Comparison of ENCODE assay signal across 23 cellular contexts in genomic region chr4:88830576-88830975, GRCh38.
"Had no signal": no experiment of that assay in that cellular context is flagged by ENCODE, and none has a peak within 500 bp of the region (broad histone marks: within the 10 kb centered on the region; RNA-seq: fewer than 3 reads in every experiment).

No MANE protein-coding gene starts in this region.

- H3K4me1 ChIP-seq: esophagus squamous epithelium, foreskin keratinocyte had no signal

- H3K36me3 ChIP-seq: cardiac muscle cell, esophagus squamous epithelium, lower lobe of right lung, pancreas, tibial artery had no signal

- H3K27me3 Mint-ChIP-seq: dendritic cell treated with granulocyte-macrophage colony-stimulating factor and Interleukin-4, amounts not matched to agents 40 ng/mL and 50 ng/mL, for 4 days; effector memory CD8-positive, alpha-beta T cell had no signal

- H3K9me3 Mint-ChIP-seq: dendritic cell treated with granulocyte-macrophage colony-stimulating factor and Interleukin-4, amounts not matched to agents 40 ng/mL and 50 ng/mL, for 4 days; effector memory CD8-positive, alpha-beta T cell; memory B cell; natural killer cell treated with Interleukin-12 subunit alpha and Interleukin-12 subunit beta and Interleukin-15 and Interleukin-18, amount 100 ng/mL, for 72 hours; stimulated activated effector memory CD8-positive, alpha-beta T cell treated with anti-CD3 and anti-CD28 coated beads, Interleukin-12 subunit alpha, Interleukin-12 subunit beta, amount 100 ng/mL, for 72 hours had no signal

- H3K27ac Mint-ChIP-seq: dendritic cell treated with granulocyte-macrophage colony-stimulating factor and Interleukin-4, amounts not matched to agents 40 ng/mL and 50 ng/mL, for 4 days; effector memory CD8-positive, alpha-beta T cell; memory B cell; natural killer cell treated with Interleukin-12 subunit alpha and Interleukin-12 subunit beta and Interleukin-15 and Interleukin-18, amount 100 ng/mL, for 72 hours; stimulated activated effector memory CD8-positive, alpha-beta T cell treated with anti-CD3 and anti-CD28 coated beads, Interleukin-12 subunit alpha, Interleukin-12 subunit beta, amount 100 ng/mL, for 72 hours had no signal

- ATAC-seq: effector memory CD8-positive, alpha-beta T cell; foreskin keratinocyte; left lobe of liver; lower lobe of right lung; natural killer cell treated with Interleukin-12 subunit alpha and Interleukin-12 subunit beta and Interleukin-15 and Interleukin-18, amount 100 ng/mL, for 72 hours; stimulated activated effector memory CD8-positive, alpha-beta T cell treated with anti-CD3 and anti-CD28 coated beads, Interleukin-12 subunit alpha, Interleukin-12 subunit beta, amount 100 ng/mL, for 72 hours; stimulated activated naive CD8-positive, alpha-beta T cell treated with anti-CD3 and anti-CD28 coated beads, Interleukin-15, Interleukin-2, amounts not matched to agents 100 U/mL and 50 U/mL, for 24 hours had no signal

- H3K27me3 ChIP-seq: cardiac muscle cell, esophagus squamous epithelium, foreskin keratinocyte, pancreas, tibial artery had no signal

- H3K4me1 Mint-ChIP-seq: memory B cell; stimulated activated effector memory CD8-positive, alpha-beta T cell treated with anti-CD3 and anti-CD28 coated beads, Interleukin-12 subunit alpha, Interleukin-12 subunit beta, amount 100 ng/mL, for 72 hours had no signal

- H3K36me3 Mint-ChIP-seq: memory B cell; natural killer cell treated with Interleukin-12 subunit alpha and Interleukin-12 subunit beta and Interleukin-15 and Interleukin-18, amount 100 ng/mL, for 72 hours; stimulated activated effector memory CD8-positive, alpha-beta T cell treated with anti-CD3 and anti-CD28 coated beads, Interleukin-12 subunit alpha, Interleukin-12 subunit beta, amount 100 ng/mL, for 72 hours had no signal

- H3K4me3 ChIP-seq: cardiac muscle cell, esophagus squamous epithelium, lower lobe of right lung, pancreas, smooth muscle cell, tibial artery had no signal

- DNase-seq: cerebellar nuclear complex; effector memory CD8-positive, alpha-beta T cell; esophagus squamous epithelium; foreskin keratinocyte; head of caudate nucleus; hypothalamus; kidney glomerular epithelial cell; lower lobe of right lung; midbrain; occipital lobe; stimulated activated CD4-positive, alpha-beta T cell treated with anti-CD3 and anti-CD28 coated beads, Interleukin-2, amount 100 ng/mL, for 48 hours; stimulated activated CD8-positive, alpha-beta memory T cell treated with anti-CD3 and anti-CD28 coated beads, Interleukin-4, amount 100 ng/mL, for 48 hours; stimulated activated naive CD8-positive, alpha-beta T cell treated with anti-CD3 and anti-CD28 coated beads, Interleukin-15, Interleukin-2, amounts not matched to agents 100 U/mL and 50 U/mL, for 24 hours had no signal

- H3K4me3 Mint-ChIP-seq: dendritic cell treated with granulocyte-macrophage colony-stimulating factor and Interleukin-4, amounts not matched to agents 40 ng/mL and 50 ng/mL, for 4 days; effector memory CD8-positive, alpha-beta T cell; memory B cell; natural killer cell treated with Interleukin-12 subunit alpha and Interleukin-12 subunit beta and Interleukin-15 and Interleukin-18, amount 100 ng/mL, for 72 hours; stimulated activated effector memory CD8-positive, alpha-beta T cell treated with anti-CD3 and anti-CD28 coated beads, Interleukin-12 subunit alpha, Interleukin-12 subunit beta, amount 100 ng/mL, for 72 hours had no signal

- H3K9me3 ChIP-seq: esophagus squamous epithelium, lower lobe of right lung, pancreas, tibial artery had no signal

- H3K27ac ChIP-seq: cardiac muscle cell, epithelial cell of prostate, foreskin keratinocyte, lower lobe of right lung had no signal
